ENCODE assay signal across 17 cellular contexts in genomic region chr3:172043233-172043632, GRCh38. TPM values are rescaled to one million over a fixed set of nuclear protein-coding genes. Genes with fewer than 3 reads are reported as not detected.
A peak's percentile ranks its signal among the peaks of the same experiment; 100 is the strongest.
DNase-seq lines count a peak whose midpoint lies in the region; ATAC-seq and TF ChIP-seq lines count a peak whose summit lies in the region.
"Had no signal": no experiment of that assay in that cellular context is flagged by ENCODE, and none has a peak within 500 bp of the region (broad histone marks: within the 10 kb centered on the region; RNA-seq: fewer than 3 reads in every experiment).

No MANE protein-coding gene starts in this region.

- H3K27ac Mint-ChIP-seq in dendritic cell treated with granulocyte-macrophage colony-stimulating factor and Interleukin-4, amounts not matched to agents 40 ng/mL and 50 ng/mL, for 4 days = peak overlapping the region; percentile 93
- H3K27ac Mint-ChIP-seq: activated CD4-positive, alpha-beta T cell treated with anti-CD3 and anti-CD28 coated beads for 36 hours; activated naive CD4-positive, alpha-beta T cell treated with anti-CD3 and anti-CD28 coated beads, Interleukin-2, amount 10 ng/mL, durations not matched to agents 7 days and 5 days; memory B cell had no signal

- intact Hi-C loops in PC-3 (cut with micrococcal nuclease) = loop anchor here (5.0 to 10.0 kb wide), 3 partner anchors 99 to 211 kb away; no protein-coding TSS in a partner anchor
- intact Hi-C loops in dendritic cell treated with granulocyte-macrophage colony-stimulating factor and Interleukin-4, amounts not matched to agents 40 ng/mL and 50 ng/mL, for 4 days (cut with micrococcal nuclease) = loop anchor here (5.0 kb wide), 1 partner anchor 64 kb away; no protein-coding TSS in a partner anchor

- CTCF ChIA-PET in PC-3 (lab: Charles Lee) = no interaction called here

- H3K4me1 Mint-ChIP-seq in dendritic cell treated with granulocyte-macrophage colony-stimulating factor and Interleukin-4, amounts not matched to agents 40 ng/mL and 50 ng/mL, for 4 days (ENCODE audit: low read depth) = peaks cover 49% of the 10 kb centered on the region

- H4K20me1 ChIP-seq in PC-3 (ENCODE audit: low read length) = peaks cover 68% of the 10 kb centered on the region

- H3K79me2 ChIP-seq in PC-3 (ENCODE audit: low read length) = peaks cover 99% of the 10 kb centered on the region

- H3F3A ChIP-seq in PC-3 (ENCODE audit: low read length, unreplicated experiment) = no peaks in the 10 kb centered on the region

- H3K4me1 ChIP-seq in PC-3 (ENCODE audit: insufficient read depth, low read length) = peaks cover 39% of the 10 kb centered on the region
- H3K4me1 ChIP-seq in neutrophil (ENCODE audit: control insufficient read depth in 1 of 2, insufficient read depth in 1 of 2, low read depth in 1 of 2, low read length in 1 of 2) = peaks cover 54 to 63% of the 10 kb centered on the region in 2 experiments

- no peak for TF ChIP-seq CTCF in AG10803 (conservative IDR thresholded peaks at IDR 0.05; ENCODE audit: low read length)
- TF ChIP-seq CTCF in PC-3 (conservative IDR thresholded peaks at IDR 0.05; ENCODE audit: low read depth, low read length) = no peak
- TF ChIP-seq CTCF in neutrophil (IDR thresholded peaks at IDR 0.05) = no peak

- H3K4me3 Mint-ChIP-seq in dendritic cell treated with granulocyte-macrophage colony-stimulating factor and Interleukin-4, amounts not matched to agents 40 ng/mL and 50 ng/mL, for 4 days = peak overlapping the region; percentile 34
- H3K4me3 Mint-ChIP-seq: activated CD4-positive, alpha-beta T cell treated with anti-CD3 and anti-CD28 coated beads for 36 hours; activated naive CD4-positive, alpha-beta T cell treated with anti-CD3 and anti-CD28 coated beads, Interleukin-2, amount 10 ng/mL, durations not matched to agents 7 days and 5 days; effector memory CD8-positive, alpha-beta T cell; memory B cell had no signal

- POLR2A ChIA-PET in PC-3 (lab: Charles Lee; ENCODE audit: unreplicated experiment) = no interaction called here

- no peaks in the 10 kb centered on the region for H3K9me3 ChIP-seq in PC-3 (ENCODE audit: low read length)
- H3K9me3 ChIP-seq in neutrophil = no peaks in the 10 kb centered on the region

- H3K27me3 ChIP-seq in PC-3 (ENCODE audit: low read length) (no peaks in the 10 kb centered on the region), neutrophil (no peaks in the 10 kb centered on the region)
- H3K27me3 ChIP-seq: foreskin keratinocyte had no signal

- H3K27ac ChIP-seq in PC-3 (ENCODE audit: low read length) (no peak overlapping the region), neutrophil (peak overlapping the region; percentile 93)
- H3K27ac ChIP-seq: foreskin keratinocyte had no signal

- peaks cover 40% of the 10 kb centered on the region for H3K36me3 Mint-ChIP-seq in dendritic cell treated with granulocyte-macrophage colony-stimulating factor and Interleukin-4, amounts not matched to agents 40 ng/mL and 50 ng/mL, for 4 days (ENCODE audit: low read depth)

- no peaks in the 10 kb centered on the region for H3K9me3 Mint-ChIP-seq in dendritic cell treated with granulocyte-macrophage colony-stimulating factor and Interleukin-4, amounts not matched to agents 40 ng/mL and 50 ng/mL, for 4 days
- H3K9me3 Mint-ChIP-seq: activated naive CD4-positive, alpha-beta T cell treated with anti-CD3 and anti-CD28 coated beads, Interleukin-2, amount 10 ng/mL, durations not matched to agents 7 days and 5 days; effector memory CD8-positive, alpha-beta T cell; IgD-negative memory B cell; memory B cell had no signal

- no peaks in the 10 kb centered on the region for H3K27me3 Mint-ChIP-seq in dendritic cell treated with granulocyte-macrophage colony-stimulating factor and Interleukin-4, amounts not matched to agents 40 ng/mL and 50 ng/mL, for 4 days
- H3K27me3 Mint-ChIP-seq: activated CD4-positive, alpha-beta T cell treated with anti-CD3 and anti-CD28 coated beads for 36 hours; effector memory CD8-positive, alpha-beta T cell; memory B cell had no signal

- no peak overlapping the region for H3K9ac ChIP-seq in PC-3 (ENCODE audit: low read length)

- H3K4me3 ChIP-seq in AG10803 (ENCODE audit: low read length) (peak overlapping the region; percentile 29), PC-3 (ENCODE audit: low read length) (no peak overlapping the region), neutrophil (ENCODE audit: low read depth in 1 of 2, low read length in 1 of 2) (peak overlapping the region; percentile 95 to 98)

- H3K36me3 ChIP-seq in PC-3 (ENCODE audit: low read depth, low read length) (peaks cover 4% of the 10 kb centered on the region; the same call in 1 of the 2 replicates), neutrophil (no peaks in the 10 kb centered on the region)

- DNase-seq in AG10803 (ENCODE audit: low read depth) (no peak), PC-3 (no peak), NCI-H128 (lab: John Stamatoyannopoulos, UW; ENCODE audit: unreplicated experiment) (no peak), NCI-H187 (lab: John Stamatoyannopoulos, UW) (no peak), NCI-H2227 (lab: John Stamatoyannopoulos, UW; ENCODE audit: unreplicated experiment) (no peak)
- DNase-seq: activated CD4-positive, alpha-beta T cell treated with anti-CD3 and anti-CD28 coated beads for 36 hours; activated naive CD4-positive, alpha-beta T cell treated with anti-CD3 and anti-CD28 coated beads, Interleukin-2, amount 10 ng/mL, durations not matched to agents 7 days and 5 days; activated T-cell treated with anti-CD3 and anti-CD28 coated beads for 4 hours; effector memory CD8-positive, alpha-beta T cell; foreskin keratinocyte; NCI-H2171; stimulated activated CD4-positive, alpha-beta T cell treated with anti-CD3 and anti-CD28 coated beads, Interleukin-4, amount 100 ng/mL, for 4 hours had no signal

- 0 out of 2 replicates have a peak overlapping the region, but pooled peaks have one; percentile 7 for H3K4me2 ChIP-seq in PC-3 (ENCODE audit: low read length)

- no TSS peak for BruUV-seq in PC-3 (replicated peaks; lab: Mats Ljungman, UMichigan)

- no peak overlapping the region for H2AFZ ChIP-seq in PC-3 (ENCODE audit: low read length)

- no peak for ATAC-seq in PC-3
- no peak for ATAC-seq in GM19035 (IDR thresholded peaks at IDR 0.05; ENCODE audit: unreplicated experiment)
- ATAC-seq: activated CD4-positive, alpha-beta T cell treated with anti-CD3 and anti-CD28 coated beads for 36 hours; effector memory CD8-positive, alpha-beta T cell; foreskin keratinocyte had no signal

- no peaks in the 10 kb centered on the region for H3K9me2 ChIP-seq in PC-3 (replicated peaks; ENCODE audit: low read length)

RNA-seq across cellular contexts. Expression of gene FNDC3B, which starts 3.9 kb away (rescaled TPM):
- 48.6 and 56.3 TPM in 2 replicates for total RNA-seq in PC-3 (2014; rRNA removed)
